1 cellular context compared by ENCODE assay signal in the genomic region with DNA sequence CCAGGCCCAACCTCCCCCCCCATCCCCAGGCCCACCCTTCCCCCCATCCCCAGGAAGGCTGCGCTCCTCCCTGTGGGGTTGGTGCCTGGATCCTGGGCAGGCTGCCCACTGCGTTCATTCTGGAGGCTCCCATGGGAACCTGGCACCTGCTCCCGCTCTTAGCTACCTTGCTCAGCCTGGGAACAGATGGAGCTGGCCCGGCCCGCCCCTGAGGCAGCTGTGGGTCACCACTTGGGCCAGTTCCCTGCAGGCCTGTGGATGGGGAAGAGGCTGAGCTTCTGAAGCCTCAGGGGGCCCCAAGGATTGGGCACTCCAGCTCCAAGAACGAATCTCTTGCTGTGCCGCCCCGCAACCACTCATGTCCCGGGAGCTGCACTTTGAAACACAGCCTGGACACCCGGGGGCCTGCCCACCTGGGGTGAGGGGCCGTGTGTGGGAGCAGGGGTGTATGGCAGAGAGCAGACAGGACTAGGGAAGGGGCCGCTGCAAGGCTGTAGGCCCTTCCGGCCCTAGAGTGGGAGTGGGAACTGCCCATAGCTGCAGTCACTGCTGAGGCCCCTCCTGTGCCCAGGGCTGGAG.
TF ChIP-seq lines count a peak whose summit lies in the region.

No MANE protein-coding gene starts in this region.

TF ChIP-seq in GM23338, 12 proteins besides CTCF, POLR2A, EP300 and RAD21 (continued from another document):
- TF ChIP-seq, protein P1, sequence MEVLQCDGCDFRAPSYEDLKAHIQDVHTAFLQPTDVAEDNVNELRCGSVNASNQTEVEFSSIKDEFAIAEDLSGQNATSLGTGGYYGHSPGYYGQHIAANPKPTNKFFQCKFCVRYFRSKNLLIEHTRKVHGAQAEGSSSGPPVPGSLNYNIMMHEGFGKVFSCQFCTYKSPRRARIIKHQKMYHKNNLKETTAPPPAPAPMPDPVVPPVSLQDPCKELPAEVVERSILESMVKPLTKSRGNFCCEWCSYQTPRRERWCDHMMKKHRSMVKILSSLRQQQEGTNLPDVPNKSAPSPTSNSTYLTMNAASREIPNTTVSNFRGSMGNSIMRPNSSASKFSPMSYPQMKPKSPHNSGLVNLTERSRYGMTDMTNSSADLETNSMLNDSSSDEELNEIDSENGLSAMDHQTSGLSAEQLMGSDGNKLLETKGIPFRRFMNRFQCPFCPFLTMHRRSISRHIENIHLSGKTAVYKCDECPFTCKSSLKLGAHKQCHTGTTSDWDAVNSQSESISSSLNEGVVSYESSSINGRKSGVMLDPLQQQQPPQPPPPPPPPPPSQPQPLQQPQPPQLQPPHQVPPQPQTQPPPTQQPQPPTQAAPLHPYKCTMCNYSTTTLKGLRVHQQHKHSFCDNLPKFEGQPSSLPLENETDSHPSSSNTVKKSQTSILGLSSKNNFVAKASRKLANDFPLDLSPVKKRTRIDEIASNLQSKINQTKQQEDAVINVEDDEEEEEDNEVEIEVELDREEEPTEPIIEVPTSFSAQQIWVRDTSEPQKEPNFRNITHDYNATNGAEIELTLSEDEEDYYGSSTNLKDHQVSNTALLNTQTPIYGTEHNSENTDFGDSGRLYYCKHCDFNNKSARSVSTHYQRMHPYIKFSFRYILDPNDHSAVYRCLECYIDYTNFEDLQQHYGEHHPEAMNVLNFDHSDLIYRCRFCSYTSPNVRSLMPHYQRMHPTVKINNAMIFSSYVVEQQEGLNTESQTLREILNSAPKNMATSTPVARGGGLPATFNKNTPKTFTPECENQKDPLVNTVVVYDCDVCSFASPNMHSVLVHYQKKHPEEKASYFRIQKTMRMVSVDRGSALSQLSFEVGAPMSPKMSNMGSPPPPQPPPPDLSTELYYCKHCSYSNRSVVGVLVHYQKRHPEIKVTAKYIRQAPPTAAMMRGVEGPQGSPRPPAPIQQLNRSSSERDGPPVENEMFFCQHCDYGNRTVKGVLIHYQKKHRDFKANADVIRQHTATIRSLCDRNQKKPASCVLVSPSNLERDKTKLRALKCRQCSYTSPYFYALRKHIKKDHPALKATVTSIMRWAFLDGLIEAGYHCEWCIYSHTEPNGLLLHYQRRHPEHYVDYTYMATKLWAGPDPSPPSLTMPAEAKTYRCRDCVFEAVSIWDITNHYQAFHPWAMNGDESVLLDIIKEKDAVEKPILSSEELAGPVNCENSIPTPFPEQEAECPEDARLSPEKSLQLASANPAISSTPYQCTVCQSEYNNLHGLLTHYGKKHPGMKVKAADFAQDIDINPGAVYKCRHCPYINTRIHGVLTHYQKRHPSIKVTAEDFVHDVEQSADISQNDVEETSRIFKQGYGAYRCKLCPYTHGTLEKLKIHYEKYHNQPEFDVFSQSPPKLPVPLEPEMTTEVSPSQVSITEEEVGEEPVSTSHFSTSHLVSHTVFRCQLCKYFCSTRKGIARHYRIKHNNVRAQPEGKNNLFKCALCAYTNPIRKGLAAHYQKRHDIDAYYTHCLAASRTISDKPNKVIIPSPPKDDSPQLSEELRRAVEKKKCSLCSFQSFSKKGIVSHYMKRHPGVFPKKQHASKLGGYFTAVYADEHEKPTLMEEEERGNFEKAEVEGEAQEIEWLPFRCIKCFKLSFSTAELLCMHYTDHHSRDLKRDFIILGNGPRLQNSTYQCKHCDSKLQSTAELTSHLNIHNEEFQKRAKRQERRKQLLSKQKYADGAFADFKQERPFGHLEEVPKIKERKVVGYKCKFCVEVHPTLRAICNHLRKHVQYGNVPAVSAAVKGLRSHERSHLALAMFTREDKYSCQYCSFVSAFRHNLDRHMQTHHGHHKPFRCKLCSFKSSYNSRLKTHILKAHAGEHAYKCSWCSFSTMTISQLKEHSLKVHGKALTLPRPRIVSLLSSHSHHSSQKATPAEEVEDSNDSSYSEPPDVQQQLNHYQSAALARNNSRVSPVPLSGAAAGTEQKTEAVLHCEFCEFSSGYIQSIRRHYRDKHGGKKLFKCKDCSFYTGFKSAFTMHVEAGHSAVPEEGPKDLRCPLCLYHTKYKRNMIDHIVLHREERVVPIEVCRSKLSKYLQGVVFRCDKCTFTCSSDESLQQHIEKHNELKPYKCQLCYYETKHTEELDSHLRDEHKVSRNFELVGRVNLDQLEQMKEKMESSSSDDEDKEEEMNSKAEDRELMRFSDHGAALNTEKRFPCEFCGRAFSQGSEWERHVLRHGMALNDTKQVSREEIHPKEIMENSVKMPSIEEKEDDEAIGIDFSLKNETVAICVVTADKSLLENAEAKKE (CRISPR knock-in tag; IDR thresholded peaks at IDR 0.05), result no peak
- TF ChIP-seq REST (IDR thresholded peaks at IDR 0.05; ENCODE audit: unreplicated experiment) (no peak), EZH2 (IDR thresholded peaks at IDR 0.05; ENCODE audit: low read depth, unreplicated experiment) (no peak), ZNF331 (CRISPR knock-in tag; IDR thresholded peaks at IDR 0.05; ENCODE audit: low read depth) (no peak)
